ENCODE assay signal across 16 cellular contexts in the genomic region with DNA sequence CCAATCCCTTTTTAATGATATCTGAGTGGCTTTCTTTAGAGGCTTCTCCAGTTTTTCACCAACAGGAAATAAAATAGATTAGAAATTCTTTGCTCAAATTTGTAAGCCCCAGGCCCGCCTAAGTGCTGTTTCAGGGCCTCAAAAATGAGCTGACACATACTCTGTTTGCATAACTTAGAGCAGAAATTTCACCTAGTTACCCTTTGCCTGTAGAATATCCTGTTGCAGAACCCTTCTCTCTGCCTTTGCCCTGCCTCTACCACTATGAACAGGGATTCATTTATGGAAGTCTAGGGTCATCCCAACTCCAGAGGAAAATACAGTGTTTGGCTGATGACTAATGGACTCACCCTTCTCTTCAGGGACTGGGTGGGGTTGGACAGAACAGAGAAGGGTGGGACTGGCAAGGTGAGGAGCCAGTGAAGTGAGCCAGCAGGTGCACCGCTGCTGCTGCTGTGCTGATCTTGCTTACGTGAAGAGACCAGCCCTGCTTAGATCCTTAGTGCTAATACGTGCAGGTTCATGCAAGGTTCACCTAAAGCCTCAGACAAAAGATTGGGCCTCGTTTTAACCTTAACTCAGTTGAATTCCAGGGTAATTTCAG. TPM values are rescaled to one million over a fixed set of nuclear protein-coding genes. Genes with fewer than 3 reads are reported as not detected.
DNase-seq lines count a peak whose midpoint lies in the region; ATAC-seq and FAIRE-seq lines count a peak whose summit lies in the region.
"Had no signal": no experiment of that assay in that cellular context is flagged by ENCODE, and none has a peak within 500 bp of the region (broad histone marks: within the 10 kb centered on the region; RNA-seq: fewer than 3 reads in every experiment).

No MANE protein-coding gene starts in this region.

- DNase-seq in COLO668 (lab: John Stamatoyannopoulos, UW; ENCODE audit: unreplicated experiment), result peak; percentile 36
- DNase-seq in central memory CD8-positive, alpha-beta T cell (ENCODE audit: low spot score in 2 of 2), result no peak
- peak in 1 of 10 donors; percentile 4 for DNase-seq in naive thymus-derived CD8-positive, alpha-beta T cell
- DNase-seq in superior temporal gyrus (ENCODE audit: extremely low spot score), result no peak
- DNase-seq in urothelium cell line (ENCODE audit: low spot score), result no peak
- no peak for DNase-seq in MV-4-11 (lab: John Stamatoyannopoulos, UW)
- DNase-seq in DMS114 treated with DMSO at 0.1 percent for 48 hours (lab: John Stamatoyannopoulos, UW; ENCODE audit: unreplicated experiment), result no peak
- DNase-seq: adrenal gland; dermis blood vessel endothelial cell; NCI-H1417 treated with DMSO at 0.1 percent for 48 hours; ovary; stimulated activated CD4-positive, alpha-beta T cell treated with anti-CD3 and anti-CD28 coated beads, Interleukin-4, amount 100 ng/mL, for 1 hour had no signal

- peak overlapping the region in 1 of 4 donors; percentile 63 for H3K4me3 Mint-ChIP-seq in IgD-negative memory B cell
- no peak overlapping the region for H3K4me3 Mint-ChIP-seq in central memory CD8-positive, alpha-beta T cell
- H3K4me3 Mint-ChIP-seq in naive thymus-derived CD8-positive, alpha-beta T cell, result peak overlapping the region in 7 of 10 donors; percentile 7 to 50 (median 26)
- H3K4me3 Mint-ChIP-seq: GM23338 had no signal

- H3K9me3 Mint-ChIP-seq in IgD-negative memory B cell, result no peaks in the 10 kb centered on the region
- no peaks in the 10 kb centered on the region for H3K9me3 Mint-ChIP-seq in central memory CD8-positive, alpha-beta T cell
- no peaks in the 10 kb centered on the region for H3K9me3 Mint-ChIP-seq in naive thymus-derived CD8-positive, alpha-beta T cell
- H3K9me3 Mint-ChIP-seq: GM23338 had no signal

- ATAC-seq in central memory CD8-positive, alpha-beta T cell (replicated peaks; ENCODE audit: extremely low read depth, poor library complexity, severe bottlenecking), result no peak
- ATAC-seq in naive thymus-derived CD8-positive, alpha-beta T cell, result peak; percentile 35 to 83
- ATAC-seq: gastroesophageal sphincter, GM23338 had no signal

- peak overlapping the region in 2 of 3 donors; percentile 3 to 67 for H3K27ac Mint-ChIP-seq in IgD-negative memory B cell
- peak overlapping the region; percentile 41 for H3K27ac Mint-ChIP-seq in central memory CD8-positive, alpha-beta T cell (ENCODE audit: low read depth)
- H3K27ac Mint-ChIP-seq in naive thymus-derived CD8-positive, alpha-beta T cell, result peak overlapping the region in 9 of 10 donors; percentile 34 to 86 (median 45)
- H3K27ac Mint-ChIP-seq: GM23338 had no signal

- POLR2A ChIA-PET in naive thymus-derived CD8-positive, alpha-beta T cell (lab: Charles Lee), result interaction anchor here (0.6 kb wide), 1 partner anchor 281 kb away, joined by 3 read pairs; no protein-coding TSS in a partner anchor

- peaks cover 29 to 44% (median 39%) of the 10 kb centered on the region in 3 donors for H3K4me1 Mint-ChIP-seq in IgD-negative memory B cell
- H3K4me1 Mint-ChIP-seq in central memory CD8-positive, alpha-beta T cell, result peaks cover 46% of the 10 kb centered on the region
- peaks cover 25 to 77% (median 59%) of the 10 kb centered on the region in 4 donors for H3K4me1 Mint-ChIP-seq in naive thymus-derived CD8-positive, alpha-beta T cell

- peaks cover 7% of the 10 kb centered on the region for H3K36me3 Mint-ChIP-seq in IgD-negative memory B cell
- peaks cover 7% of the 10 kb centered on the region for H3K36me3 Mint-ChIP-seq in central memory CD8-positive, alpha-beta T cell (ENCODE audit: insufficient read depth)
- peaks cover 0 to 17% (median 0%) of the 10 kb centered on the region in 3 donors for H3K36me3 Mint-ChIP-seq in naive thymus-derived CD8-positive, alpha-beta T cell

- H3K27me3 Mint-ChIP-seq in IgD-negative memory B cell, result no peaks in the 10 kb centered on the region
- H3K27me3 Mint-ChIP-seq in central memory CD8-positive, alpha-beta T cell, result no peaks in the 10 kb centered on the region
- no peaks in the 10 kb centered on the region for H3K27me3 Mint-ChIP-seq in naive thymus-derived CD8-positive, alpha-beta T cell

- FAIRE-seq in urothelium cell line (lab: Jason Lieb, UNC), result no peak
- FAIRE-seq: GM19239 had no signal

RNA-seq across cellular contexts. Expression of a gene that starts 22.8 kb away (rescaled TPM):
- polyA plus RNA-seq in IgD-negative memory B cell, result 173 TPM
- total RNA-seq in naive thymus-derived CD8-positive, alpha-beta T cell, result 10 to 100 TPM; 51.6 to 53.4 TPM
- 100 to 1,000 TPM; 131 to 151 (median 132) TPM for polyA plus RNA-seq in naive thymus-derived CD8-positive, alpha-beta T cell

RNA-seq across cellular contexts. Expression of a gene that starts 23.2 kb away (rescaled TPM):
- 26.0 TPM for polyA plus RNA-seq in IgD-negative memory B cell
- total RNA-seq in naive thymus-derived CD8-positive, alpha-beta T cell, result 10 to 100 TPM; 79.5 to 85.3 TPM
- 10 to 100 TPM; 43.0 to 67.5 (median 55.4) TPM for polyA plus RNA-seq in naive thymus-derived CD8-positive, alpha-beta T cell
